ENCODE assay signal across 1 cellular context in genomic region chr5:168579206-168579986, GRCh38.
TF ChIP-seq lines count a peak whose summit lies in the region.

TSS of gene PANK3 (minus strand) at chr5:168579368. CDS start at chr5:168579283, 85 bp downstream.

TF ChIP-seq in liver, 16 proteins besides CTCF, POLR2A, EP300 and RAD21 (continued from another document):
- TF ChIP-seq EGR1 (IDR thresholded peaks at IDR 0.05; ENCODE audit: low read depth in 2 of 2) (peak in 1 of 2 donors; percentile 16), SP1 (IDR thresholded peaks at IDR 0.05) (peak; percentile 84), GABPA (IDR thresholded peaks at IDR 0.05 in 1 of 2, conservative IDR thresholded peaks at IDR 0.05 in 1 of 2) (peak in 1 of 2 donors; percentile 84), TAF1 (conservative IDR thresholded peaks at IDR 0.05) (peak; percentile 87), HNF4A (conservative IDR thresholded peaks at IDR 0.05) (peak; percentile 25 to 52), JUND (IDR thresholded peaks at IDR 0.05) (peak; percentile 48 to 64), RXRA (IDR thresholded peaks at IDR 0.05) (peak; percentile 85 to 92), YY1 (IDR thresholded peaks at IDR 0.05) (peak; percentile 97), MAX (IDR thresholded peaks at IDR 0.05) (peak; percentile 49), HNF4G (IDR thresholded peaks at IDR 0.05) (no peak)
